In genomic region chr6:33628401-33628964, GRCh38 we compare ENCODE assay signal across 2 cellular contexts.
TF ChIP-seq lines count a peak whose summit lies in the region.

No MANE protein-coding gene starts in this region.

TF ChIP-seq in IMR-90, 13 proteins besides CTCF, POLR2A, EP300 and RAD21:
- TF ChIP-seq ELK1 (IDR thresholded peaks at IDR 0.05; ENCODE audit: borderline replicate concordance, low read depth, low read length): no peak
- no peak for TF ChIP-seq RFX5 (IDR thresholded peaks at IDR 0.05; ENCODE audit: low read depth, low read length)
- TF ChIP-seq NFE2L2 (IDR thresholded peaks at IDR 0.05; ENCODE audit: low read depth, low read length): no peak
- TF ChIP-seq CEBPB (IDR thresholded peaks at IDR 0.05; ENCODE audit: low read depth, low read length): no peak
- TF ChIP-seq BHLHE40 (IDR thresholded peaks at IDR 0.05; ENCODE audit: low read depth, low read length): no peak
- TF ChIP-seq MXI1 (IDR thresholded peaks at IDR 0.05; ENCODE audit: borderline replicate concordance, low read depth, low read length): no peak
- TF ChIP-seq MAZ (IDR thresholded peaks at IDR 0.05; ENCODE audit: borderline replicate concordance, low read depth, low read length): no peak
- TF ChIP-seq FOS (IDR thresholded peaks at IDR 0.05; ENCODE audit: low read depth, low read length): no peak

TF ChIP-seq in GM12878, 131 proteins besides CTCF, POLR2A, EP300 and RAD21:
- 0 out of 2 replicates have a peak, but pooled peaks have one; percentile 28 for TF ChIP-seq TCF3 (IDR thresholded peaks at IDR 0.05; ENCODE audit: borderline replicate concordance, insufficient read depth, low read depth, low read length)
- no peak for TF ChIP-seq SMAD1 (IDR thresholded peaks at IDR 0.05; ENCODE audit: low read depth, partially characterized antibody)
